1 cellular context compared by ENCODE assay signal in genomic region chr19:55454787-55455243, GRCh38.
TF ChIP-seq lines count a peak whose summit lies in the region.

No MANE protein-coding gene starts in this region.

TF ChIP-seq in IMR-90, 13 proteins besides CTCF, POLR2A, EP300 and RAD21 (continued from another document):
- peak; percentile 60 for TF ChIP-seq SMC3 (IDR thresholded peaks at IDR 0.05; ENCODE audit: low read depth, low read length)
